ENCODE assay signal across 8 cellular contexts in genomic region chr3:195160257-195160898, GRCh38.
DNase-seq lines count a peak whose midpoint lies in the region; ATAC-seq and TF ChIP-seq lines count a peak whose summit lies in the region.

No MANE protein-coding gene starts in this region.

- intact Hi-C loops in gastrocnemius medialis (cut with DNase I; ENCODE audit: low total_unique reads): no loop called here

- peak; percentile 41; the same call in 2 of the 3 replicates for ATAC-seq in RWPE2 (ENCODE audit: low read depth)
- no peak for ATAC-seq in gastrocnemius medialis
- ATAC-seq in GM19035 (IDR thresholded peaks at IDR 0.05; ENCODE audit: unreplicated experiment): no peak
- ATAC-seq in GM21576 (IDR thresholded peaks at IDR 0.05; ENCODE audit: unreplicated experiment): no peak
- ATAC-seq in HG03520 (IDR thresholded peaks at IDR 0.05; ENCODE audit: unreplicated experiment): no peak

- in situ Hi-C loops in gastrocnemius medialis (cut with MboI; ENCODE audit: low sequenced_read_pairs in 4 of 4): no loop called here

- TF ChIP-seq CTCF in RWPE2 (IDR thresholded peaks at IDR 0.05; ENCODE audit: poor library complexity, severe bottlenecking) (no peak), glutamatergic neuron (IDR thresholded peaks at IDR 0.05; ENCODE audit: partially characterized antibody, unreplicated experiment) (no peak), gastrocnemius medialis (IDR thresholded peaks at IDR 0.05 in 4 of 5, conservative IDR thresholded peaks at IDR 0.05 in 1 of 5) (no peak)

- H3K27ac ChIP-seq in RWPE2 (ENCODE audit: poor library complexity, severe bottlenecking) (no peak overlapping the region), gastrocnemius medialis (peak overlapping the region; percentile 22 to 62 (median 48))

- TF ChIP-seq POLR2A in gastrocnemius medialis (IDR thresholded peaks at IDR 0.05): no peak

- H3K4me1 Mint-ChIP-seq in glutamatergic neuron (ENCODE audit: low read depth, unreplicated experiment): peaks cover 10% of the 10 kb centered on the region

- DNase-seq in ELR (ENCODE audit: low read depth): peak; percentile 63
- DNase-seq in RWPE2 (ENCODE audit: low spot score): no peak
- no peak for DNase-seq in glutamatergic neuron
- DNase-seq in gastrocnemius medialis: no peak
- DNase-seq in HUDEP-2 (lab: John Stamatoyannopoulos, UW; ENCODE audit: unreplicated experiment in 76 of 76): no peak

- H3K27me3 Mint-ChIP-seq in glutamatergic neuron (ENCODE audit: unreplicated experiment): peaks cover 7% of the 10 kb centered on the region

- peaks cover 7% of the 10 kb centered on the region for H3K36me3 Mint-ChIP-seq in glutamatergic neuron (ENCODE audit: unreplicated experiment)

- H3K27me3 ChIP-seq in RWPE2 (ENCODE audit: insufficient read depth, poor library complexity, severe bottlenecking) (no peaks in the 10 kb centered on the region), gastrocnemius medialis (no peaks in the 10 kb centered on the region)

- peak overlapping the region; percentile 1 for H3K27ac Mint-ChIP-seq in glutamatergic neuron (ENCODE audit: unreplicated experiment)

- H3K9me3 ChIP-seq in RWPE2 (ENCODE audit: severe bottlenecking) (no peaks in the 10 kb centered on the region), gastrocnemius medialis (no peaks in the 10 kb centered on the region)

- H3K36me3 ChIP-seq in RWPE2 (ENCODE audit: low read depth): no peaks in the 10 kb centered on the region
- no peaks in the 10 kb centered on the region for H3K36me3 ChIP-seq in gastrocnemius medialis

- peaks cover 6% of the 10 kb centered on the region for H3K9me3 Mint-ChIP-seq in glutamatergic neuron (ENCODE audit: unreplicated experiment)

- H3K4me3 ChIP-seq in RWPE2 (ENCODE audit: severe bottlenecking) (no peak overlapping the region), gastrocnemius medialis (no peak overlapping the region)

- H3K4me1 ChIP-seq in RWPE2 (ENCODE audit: insufficient read depth, poor library complexity, severe bottlenecking) (peaks cover 11% of the 10 kb centered on the region), gastrocnemius medialis (peaks cover 23 to 40% of the 10 kb centered on the region in 2 donors)

- no peak overlapping the region for H3K4me3 Mint-ChIP-seq in glutamatergic neuron (ENCODE audit: unreplicated experiment)
